In the genomic region with DNA sequence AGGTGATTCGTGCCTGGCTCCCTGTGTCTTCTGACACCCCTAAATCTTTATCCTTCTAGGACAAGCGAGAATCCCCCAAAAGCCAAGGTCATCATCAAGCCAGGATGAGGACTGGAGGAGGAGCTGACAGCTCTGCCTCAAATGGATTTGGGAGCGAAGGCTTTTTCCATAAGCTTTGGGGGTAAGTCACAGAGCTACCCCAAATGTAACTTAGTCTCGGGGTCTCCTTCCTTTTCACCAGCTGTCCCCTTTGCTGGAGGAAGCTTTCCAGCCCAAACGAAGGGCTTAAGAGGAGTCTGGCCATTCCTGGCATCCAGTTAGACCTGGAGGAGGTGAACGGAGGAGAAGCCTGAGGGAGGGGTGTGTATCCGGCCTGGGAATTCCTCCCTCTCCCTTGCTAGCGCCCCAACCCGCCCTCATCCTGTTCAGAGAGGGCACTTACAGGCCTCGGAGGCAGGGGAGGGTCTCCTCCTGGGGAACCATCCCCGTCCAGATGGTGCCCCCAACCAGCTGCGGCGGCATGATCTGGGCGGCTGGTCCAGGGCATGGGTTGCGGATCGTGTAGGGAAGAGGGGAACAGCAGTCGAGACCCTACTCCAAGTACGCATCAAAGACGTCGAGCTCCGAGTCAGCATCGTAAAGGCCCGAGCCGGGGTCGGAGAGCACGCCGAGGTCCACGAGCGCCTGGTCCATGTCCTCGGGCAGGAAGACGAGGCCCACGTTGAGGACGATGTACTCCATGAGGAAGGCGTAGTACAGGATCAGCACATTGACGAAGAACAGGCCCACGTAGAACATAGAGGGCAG, we compare ENCODE assay signal across 8 cellular contexts. TPM values are rescaled to one million over a fixed set of nuclear protein-coding genes. Genes with fewer than 3 reads are reported as not detected.
A peak's percentile ranks its signal among the peaks of the same experiment; 100 is the strongest.
DNase-seq lines count a peak whose midpoint lies in the region; ATAC-seq lines count a peak whose summit lies in the region.

No MANE protein-coding gene starts in this region.

- H3K4me3 ChIP-seq in subcutaneous abdominal adipose tissue (ENCODE audit: low read depth in 1 of 5, low read length in 5 of 5) = peak overlapping the region; percentile 65 to 81 (median 78)

- no peaks in the 10 kb centered on the region for H3K27me3 Mint-ChIP-seq in stimulated activated naive CD8-positive, alpha-beta T cell treated with anti-CD3 and anti-CD28 coated beads, Interleukin-15, Interleukin-2, amounts not matched to agents 100 ng/mL and 50 ng/mL, for 24 hours
- no peaks in the 10 kb centered on the region for H3K27me3 Mint-ChIP-seq in activated T-cell treated with anti-CD3 and anti-CD28 coated beads, Interleukin-2, amount 50 U/mL, for 72 hours (ENCODE audit: low read depth)
- peaks cover 2 to 11% (median 5%) of the 10 kb centered on the region in 3 donors for H3K27me3 Mint-ChIP-seq in immature natural killer cell (ENCODE audit: low read depth in 3 of 3)

- peaks cover 38 to 90% (median 84%) of the 10 kb centered on the region in 5 donors for H3K4me1 ChIP-seq in subcutaneous abdominal adipose tissue (ENCODE audit: control insufficient read depth in 5 of 5, insufficient read depth in 5 of 5, low read length in 5 of 5)

- peaks cover 81% of the 10 kb centered on the region for H3K4me1 Mint-ChIP-seq in stimulated activated naive CD8-positive, alpha-beta T cell treated with anti-CD3 and anti-CD28 coated beads, Interleukin-15, Interleukin-2, amounts not matched to agents 100 ng/mL and 50 ng/mL, for 24 hours (ENCODE audit: low read depth)
- peaks cover 80% of the 10 kb centered on the region for H3K4me1 Mint-ChIP-seq in activated T-cell treated with anti-CD3 and anti-CD28 coated beads, Interleukin-2, amount 50 U/mL, for 72 hours (ENCODE audit: low read depth)
- H3K4me1 Mint-ChIP-seq in immature natural killer cell = peaks cover 88 to 92% of the 10 kb centered on the region in 2 donors

- no peaks in the 10 kb centered on the region for H3K27me3 ChIP-seq in subcutaneous abdominal adipose tissue (ENCODE audit: control insufficient read depth in 5 of 5, insufficient read depth in 4 of 5, low read length in 5 of 5)

- H3K36me3 ChIP-seq in subcutaneous abdominal adipose tissue (ENCODE audit: control insufficient read depth in 5 of 5, insufficient read depth in 5 of 5, low read length in 5 of 5) = peaks cover 0 to 7% (median 0%) of the 10 kb centered on the region in 5 donors

- no peak for ATAC-seq in stimulated activated naive CD8-positive, alpha-beta T cell treated with anti-CD3 and anti-CD28 coated beads, Interleukin-15, Interleukin-2, amounts not matched to agents 100 U/mL and 50 U/mL, for 24 hours
- ATAC-seq in activated T-cell treated with anti-CD3 and anti-CD28 coated beads, Interleukin-2, amount 50 U/mL, for 72 hours (replicated peaks in 1 of 2) = no peak
- ATAC-seq in HG03378 (IDR thresholded peaks at IDR 0.05; ENCODE audit: unreplicated experiment) (no peak), GM18511 (IDR thresholded peaks at IDR 0.05; ENCODE audit: unreplicated experiment) (no peak), HG03469 (IDR thresholded peaks at IDR 0.05; ENCODE audit: unreplicated experiment) (no peak)

- peak overlapping the region; percentile 93 for H3K4me3 Mint-ChIP-seq in stimulated activated naive CD8-positive, alpha-beta T cell treated with anti-CD3 and anti-CD28 coated beads, Interleukin-15, Interleukin-2, amounts not matched to agents 100 ng/mL and 50 ng/mL, for 24 hours
- H3K4me3 Mint-ChIP-seq in activated T-cell treated with anti-CD3 and anti-CD28 coated beads, Interleukin-2, amount 50 U/mL, for 72 hours = peak overlapping the region; percentile 88 to 92
- H3K4me3 Mint-ChIP-seq in immature natural killer cell = peak overlapping the region; percentile 89 to 93 (median 89)

- H3K9me3 ChIP-seq in subcutaneous abdominal adipose tissue (ENCODE audit: control insufficient read depth in 5 of 5, low read length in 5 of 5) = no peaks in the 10 kb centered on the region

- peak overlapping the region; percentile 86 for H3K27ac Mint-ChIP-seq in stimulated activated naive CD8-positive, alpha-beta T cell treated with anti-CD3 and anti-CD28 coated beads, Interleukin-15, Interleukin-2, amounts not matched to agents 100 ng/mL and 50 ng/mL, for 24 hours
- H3K27ac Mint-ChIP-seq in activated T-cell treated with anti-CD3 and anti-CD28 coated beads, Interleukin-2, amount 50 U/mL, for 72 hours = peak overlapping the region; percentile 51
- H3K27ac Mint-ChIP-seq in immature natural killer cell = peak overlapping the region in 5 of 6 donors; percentile 36 to 84 (median 62)

- H3K36me3 Mint-ChIP-seq in stimulated activated naive CD8-positive, alpha-beta T cell treated with anti-CD3 and anti-CD28 coated beads, Interleukin-15, Interleukin-2, amounts not matched to agents 100 ng/mL and 50 ng/mL, for 24 hours (ENCODE audit: low read depth) = peaks cover 38% of the 10 kb centered on the region
- H3K36me3 Mint-ChIP-seq in activated T-cell treated with anti-CD3 and anti-CD28 coated beads, Interleukin-2, amount 50 U/mL, for 72 hours (ENCODE audit: insufficient read depth in 2 of 2) = peaks cover 4 to 5% of the 10 kb centered on the region in 2 donors
- no peaks in the 10 kb centered on the region for H3K36me3 Mint-ChIP-seq in immature natural killer cell

- H3K27ac ChIP-seq in subcutaneous abdominal adipose tissue (ENCODE audit: low read depth, low read length) = peak overlapping the region; percentile 75

- no peak for DNase-seq in stimulated activated naive CD8-positive, alpha-beta T cell treated with anti-CD3 and anti-CD28 coated beads, Interleukin-15, Interleukin-2, amounts not matched to agents 100 U/mL and 50 U/mL, for 24 hours
- no peak for DNase-seq in activated T-cell treated with anti-CD3 and anti-CD28 coated beads, Interleukin-2, amount 50 U/mL, for 72 hours
- peak in 1 of 3 donors; percentile 16 for DNase-seq in immature natural killer cell

- peak overlapping the region; percentile 54 to 95 (median 83) for H3K9ac ChIP-seq in subcutaneous abdominal adipose tissue (ENCODE audit: low read length in 5 of 5)

- no peaks in the 10 kb centered on the region for H3K9me3 Mint-ChIP-seq in stimulated activated naive CD8-positive, alpha-beta T cell treated with anti-CD3 and anti-CD28 coated beads, Interleukin-15, Interleukin-2, amounts not matched to agents 100 ng/mL and 50 ng/mL, for 24 hours
- H3K9me3 Mint-ChIP-seq in activated T-cell treated with anti-CD3 and anti-CD28 coated beads, Interleukin-2, amount 50 U/mL, for 72 hours = no peaks in the 10 kb centered on the region
- no peaks in the 10 kb centered on the region for H3K9me3 Mint-ChIP-seq in immature natural killer cell

RNA-seq across cellular contexts. Expression of a gene that starts 0.9 kb away (rescaled TPM):
- 10 to 100 TPM; 24.4 to 26.7 TPM for total RNA-seq in activated T-cell treated with anti-CD3 and anti-CD28 coated beads, Interleukin-2, amount 50 U/mL, for 72 hours
- polyA plus RNA-seq in immature natural killer cell = 10 to 100 TPM; 35.2 to 49.8 (median 45.9) TPM

RNA-seq across cellular contexts. Expression of a gene that starts 3.0 kb away (rescaled TPM):
- 10 to 100 TPM; 29.9 to 32.3 TPM for total RNA-seq in activated T-cell treated with anti-CD3 and anti-CD28 coated beads, Interleukin-2, amount 50 U/mL, for 72 hours
- 10 to 100 TPM in 1 of 3 donors, 1 to 10 TPM in 2; 5.6 to 19.9 (median 5.6) TPM for polyA plus RNA-seq in immature natural killer cell
